Comparison of ENCODE assay signal across 16 cellular contexts in the genomic region with DNA sequence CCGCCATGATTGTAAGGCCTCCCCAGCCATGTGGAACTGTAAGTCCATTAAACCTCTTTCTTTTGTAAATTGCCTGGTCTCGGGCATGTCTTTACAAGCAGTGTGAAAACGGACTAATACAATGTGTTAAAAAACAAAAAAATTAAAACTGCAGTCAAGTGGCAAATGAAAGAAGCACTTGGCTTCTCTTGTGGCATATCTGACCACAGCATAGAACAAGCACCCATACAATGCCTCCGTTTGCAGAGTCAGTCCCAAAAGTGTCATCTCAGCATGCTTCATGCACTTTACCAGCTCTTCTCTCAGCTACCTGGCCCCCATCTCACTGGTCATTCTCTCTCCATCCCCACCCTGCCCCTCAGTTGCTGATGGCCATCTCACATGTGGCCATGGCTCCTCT.
"Had no signal": no experiment of that assay in that cellular context is flagged by ENCODE, and none has a peak within 500 bp of the region (broad histone marks: within the 10 kb centered on the region; RNA-seq: fewer than 3 reads in every experiment).

No MANE protein-coding gene starts in this region.

- H3K36me3 ChIP-seq: heart left ventricle, neutrophil, right atrium auricular region, tibial artery had no signal

- H3K9me3 ChIP-seq: heart left ventricle, mucosa of descending colon, neutrophil, right atrium auricular region, tibial artery had no signal

- H3K27ac ChIP-seq: heart left ventricle, neutrophil, right atrium auricular region, tibial artery had no signal

- H3K4me3 ChIP-seq: mucosa of descending colon, right atrium auricular region, smooth muscle cell, tibial artery had no signal

- FAIRE-seq: colon, frontal cortex had no signal

- H3K4me1 ChIP-seq: heart left ventricle, right atrium auricular region, tibial artery had no signal

- H3K27me3 ChIP-seq: heart left ventricle, neutrophil, right atrium auricular region, tibial artery had no signal

- H3K4me2 ChIP-seq: smooth muscle cell had no signal

- H3K27ac Mint-ChIP-seq: endodermal cell; naive thymus-derived CD8-positive, alpha-beta T cell had no signal

- H3K4me3 Mint-ChIP-seq: endodermal cell had no signal

- DNase-seq: cerebellar nuclear complex; dermis blood vessel endothelial cell; endodermal cell; heart left ventricle; islet precursor cell; mammary epithelial cell; mucosa of descending colon; naive thymus-derived CD8-positive, alpha-beta T cell; stimulated activated CD4-positive, alpha-beta T cell treated with anti-CD3 and anti-CD28 coated beads, Interleukin-2, amount 100 ng/mL, for 48 hours; stimulated activated naive CD4-positive, alpha-beta T cell treated with Interleukin-2 at 50 U/mL for 16 hours; tibial artery had no signal

- H3K36me3 Mint-ChIP-seq: naive thymus-derived CD8-positive, alpha-beta T cell had no signal

- H3K9me3 Mint-ChIP-seq: endodermal cell had no signal

- ATAC-seq: heart left ventricle; mucosa of descending colon; naive thymus-derived CD8-positive, alpha-beta T cell had no signal
